1 cellular context compared by ENCODE assay signal in the genomic region with DNA sequence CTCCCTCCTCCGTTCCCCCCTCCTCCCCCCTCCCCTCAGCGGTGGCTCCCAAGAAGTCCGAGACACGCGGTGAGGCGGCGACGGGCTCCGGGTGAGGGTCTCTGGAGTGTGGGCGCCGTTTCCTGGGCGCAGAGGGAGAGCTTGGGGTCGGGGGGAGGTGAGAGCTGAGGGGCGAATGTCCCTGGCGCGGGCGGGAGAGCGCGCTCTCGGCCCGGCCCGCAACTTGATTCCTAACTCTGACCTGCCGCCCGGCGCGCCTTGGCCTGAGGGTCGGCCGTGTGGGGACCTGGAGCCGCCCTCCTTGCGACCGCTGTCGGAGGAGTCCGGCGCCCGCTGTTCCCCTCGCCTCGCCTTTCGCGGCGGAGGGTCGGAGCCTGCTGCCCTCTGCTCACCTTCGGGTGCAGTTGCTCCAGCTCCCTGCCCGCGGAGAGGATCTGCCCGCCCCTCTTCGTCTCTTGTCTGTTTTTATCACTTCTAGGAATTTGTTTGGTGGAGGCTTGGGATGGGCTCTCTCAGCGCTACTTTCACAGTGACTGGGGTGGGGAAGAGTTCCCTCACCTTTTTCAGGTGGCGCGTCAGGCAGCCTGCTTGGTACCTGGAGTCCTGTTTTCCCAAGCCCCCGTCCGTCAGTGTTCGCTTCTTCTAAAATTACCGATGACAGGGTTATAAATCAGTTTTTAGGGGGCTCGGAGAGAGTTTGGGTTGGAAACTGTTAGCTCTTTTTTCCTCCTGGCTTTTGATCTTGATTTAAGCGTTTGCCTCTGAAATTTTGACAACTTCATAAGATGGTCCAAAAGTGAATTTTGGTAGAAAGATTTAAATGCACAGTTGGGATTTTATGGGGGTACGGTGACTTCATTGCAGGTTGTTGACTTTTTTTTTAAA.
A peak's percentile ranks its signal among the peaks of the same experiment; 100 is the strongest.
TF ChIP-seq lines count a peak whose summit lies in the region.

No MANE protein-coding gene starts in this region.

TF ChIP-seq in HEK293, 187 proteins besides CTCF, POLR2A, EP300 and RAD21 (continued from another document and continues in another):
- TF ChIP-seq, protein P1, sequence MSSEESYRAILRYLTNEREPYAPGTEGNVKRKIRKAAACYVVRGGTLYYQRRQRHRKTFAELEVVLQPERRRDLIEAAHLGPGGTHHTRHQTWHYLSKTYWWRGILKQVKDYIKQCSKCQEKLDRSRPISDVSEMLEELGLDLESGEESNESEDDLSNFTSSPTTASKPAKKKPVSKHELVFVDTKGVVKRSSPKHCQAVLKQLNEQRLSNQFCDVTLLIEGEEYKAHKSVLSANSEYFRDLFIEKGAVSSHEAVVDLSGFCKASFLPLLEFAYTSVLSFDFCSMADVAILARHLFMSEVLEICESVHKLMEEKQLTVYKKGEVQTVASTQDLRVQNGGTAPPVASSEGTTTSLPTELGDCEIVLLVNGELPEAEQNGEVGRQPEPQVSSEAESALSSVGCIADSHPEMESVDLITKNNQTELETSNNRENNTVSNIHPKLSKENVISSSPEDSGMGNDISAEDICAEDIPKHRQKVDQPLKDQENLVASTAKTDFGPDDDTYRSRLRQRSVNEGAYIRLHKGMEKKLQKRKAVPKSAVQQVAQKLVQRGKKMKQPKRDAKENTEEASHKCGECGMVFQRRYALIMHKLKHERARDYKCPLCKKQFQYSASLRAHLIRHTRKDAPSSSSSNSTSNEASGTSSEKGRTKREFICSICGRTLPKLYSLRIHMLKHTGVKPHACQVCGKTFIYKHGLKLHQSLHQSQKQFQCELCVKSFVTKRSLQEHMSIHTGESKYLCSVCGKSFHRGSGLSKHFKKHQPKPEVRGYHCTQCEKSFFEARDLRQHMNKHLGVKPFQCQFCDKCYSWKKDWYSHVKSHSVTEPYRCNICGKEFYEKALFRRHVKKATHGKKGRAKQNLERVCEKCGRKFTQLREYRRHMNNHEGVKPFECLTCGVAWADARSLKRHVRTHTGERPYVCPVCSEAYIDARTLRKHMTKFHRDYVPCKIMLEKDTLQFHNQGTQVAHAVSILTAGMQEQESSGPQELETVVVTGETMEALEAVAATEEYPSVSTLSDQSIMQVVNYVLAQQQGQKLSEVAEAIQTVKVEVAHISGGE (tag by site-specific recombination; conservative IDR thresholded peaks at IDR 0.05; ENCODE audit: low read depth): 0 out of 2 replicates have a peak, but pooled peaks have one; percentile 1
- TF ChIP-seq ZNF239 (tag by site-specific recombination; IDR thresholded peaks at IDR 0.05) (no peak), KLF1 (tag by site-specific recombination; IDR thresholded peaks at IDR 0.05) (no peak), ZNF677 (tag by site-specific recombination; IDR thresholded peaks at IDR 0.05) (no peak), ZNF140 (tag by site-specific recombination; IDR thresholded peaks at IDR 0.05) (no peak), ZFP3 (tag by site-specific recombination; IDR thresholded peaks at IDR 0.05; ENCODE audit: low read depth) (no peak), ZNF302 (tag by site-specific recombination; IDR thresholded peaks at IDR 0.05; ENCODE audit: low read depth) (no peak), ZNF555 (tag by site-specific recombination; conservative IDR thresholded peaks at IDR 0.05) (no peak), ZNF585B (tag by site-specific recombination; IDR thresholded peaks at IDR 0.05) (no peak), MZF1 (tag by site-specific recombination; IDR thresholded peaks at IDR 0.05; ENCODE audit: borderline replicate concordance) (no peak), ZNF514 (tag by site-specific recombination; IDR thresholded peaks at IDR 0.05) (no peak), SETDB1 (IDR thresholded peaks at IDR 0.05; ENCODE audit: insufficient read length, low read length) (no peak), KLF16 (tag by site-specific recombination; IDR thresholded peaks at IDR 0.05) (peak; percentile 25; the same call in 1 of the 2 replicates), ZBTB1 (tag by site-specific recombination; IDR thresholded peaks at IDR 0.05) (no peak), ZFP41 (tag by site-specific recombination; IDR thresholded peaks at IDR 0.05; ENCODE audit: borderline replicate concordance) (no peak), GLI4 (tag by site-specific recombination; IDR thresholded peaks at IDR 0.05) (no peak), ZNF830 (tag by site-specific recombination; IDR thresholded peaks at IDR 0.05; ENCODE audit: low read depth) (no peak), ZNF433 (tag by site-specific recombination; IDR thresholded peaks at IDR 0.05; ENCODE audit: low read depth) (no peak), ZNF16 (tag by site-specific recombination; IDR thresholded peaks at IDR 0.05; ENCODE audit: low read depth) (no peak; the same call in 1 of the 2 replicates), IKZF3 (tag by site-specific recombination; IDR thresholded peaks at IDR 0.05) (no peak), HOXA7 (CRISPR knock-in tag; IDR thresholded peaks at IDR 0.05; ENCODE audit: borderline replicate concordance) (no peak), GLI2 (tag by site-specific recombination; IDR thresholded peaks at IDR 0.05; ENCODE audit: borderline replicate concordance, low read depth) (no peak), SALL2 (tag by site-specific recombination; IDR thresholded peaks at IDR 0.05; ENCODE audit: borderline replicate concordance) (no peak), ZBTB17 (tag by site-specific recombination; IDR thresholded peaks at IDR 0.05) (no peak), ZXDB (tag by site-specific recombination; IDR thresholded peaks at IDR 0.05) (no peak; the same call in 1 of the 2 replicates), WT1 (tag by site-specific recombination; IDR thresholded peaks at IDR 0.05) (no peak), ZNF837 (tag by site-specific recombination; IDR thresholded peaks at IDR 0.05) (no peak), SCRT1 (tag by site-specific recombination; IDR thresholded peaks at IDR 0.05; ENCODE audit: borderline replicate concordance) (no peak), ZNF292 (tag by site-specific recombination; IDR thresholded peaks at IDR 0.05; ENCODE audit: borderline replicate concordance, low read depth) (no peak), ZNF76 (tag by site-specific recombination; IDR thresholded peaks at IDR 0.05; ENCODE audit: borderline replicate concordance, low read depth) (no peak), ZNF747 (tag by site-specific recombination; IDR thresholded peaks at IDR 0.05) (no peak), ZNF350 (tag by site-specific recombination; IDR thresholded peaks at IDR 0.05) (no peak), ZNF214 (tag by site-specific recombination; IDR thresholded peaks at IDR 0.05; ENCODE audit: borderline replicate concordance) (no peak), ZFP37 (tag by site-specific recombination; IDR thresholded peaks at IDR 0.05) (0 out of 2 replicates have a peak, but pooled peaks have one; percentile 64), YY2 (tag by site-specific recombination; IDR thresholded peaks at IDR 0.05) (no peak), ZNF10 (tag by site-specific recombination; IDR thresholded peaks at IDR 0.05) (no peak), GLIS1 (tag by site-specific recombination; IDR thresholded peaks at IDR 0.05) (peak; percentile 22; the same call in 1 of the 2 replicates), REPIN1 (tag by site-specific recombination; IDR thresholded peaks at IDR 0.05; ENCODE audit: low read depth) (no peak), ZSCAN16 (tag by site-specific recombination; IDR thresholded peaks at IDR 0.05) (no peak)
- TF ChIP-seq, protein P2, sequence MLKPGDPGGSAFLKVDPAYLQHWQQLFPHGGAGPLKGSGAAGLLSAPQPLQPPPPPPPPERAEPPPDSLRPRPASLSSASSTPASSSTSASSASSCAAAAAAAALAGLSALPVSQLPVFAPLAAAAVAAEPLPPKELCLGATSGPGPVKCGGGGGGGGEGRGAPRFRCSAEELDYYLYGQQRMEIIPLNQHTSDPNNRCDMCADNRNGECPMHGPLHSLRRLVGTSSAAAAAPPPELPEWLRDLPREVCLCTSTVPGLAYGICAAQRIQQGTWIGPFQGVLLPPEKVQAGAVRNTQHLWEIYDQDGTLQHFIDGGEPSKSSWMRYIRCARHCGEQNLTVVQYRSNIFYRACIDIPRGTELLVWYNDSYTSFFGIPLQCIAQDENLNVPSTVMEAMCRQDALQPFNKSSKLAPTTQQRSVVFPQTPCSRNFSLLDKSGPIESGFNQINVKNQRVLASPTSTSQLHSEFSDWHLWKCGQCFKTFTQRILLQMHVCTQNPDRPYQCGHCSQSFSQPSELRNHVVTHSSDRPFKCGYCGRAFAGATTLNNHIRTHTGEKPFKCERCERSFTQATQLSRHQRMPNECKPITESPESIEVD (tag by site-specific recombination; IDR thresholded peaks at IDR 0.05): no peak
- TF ChIP-seq, protein P3, sequence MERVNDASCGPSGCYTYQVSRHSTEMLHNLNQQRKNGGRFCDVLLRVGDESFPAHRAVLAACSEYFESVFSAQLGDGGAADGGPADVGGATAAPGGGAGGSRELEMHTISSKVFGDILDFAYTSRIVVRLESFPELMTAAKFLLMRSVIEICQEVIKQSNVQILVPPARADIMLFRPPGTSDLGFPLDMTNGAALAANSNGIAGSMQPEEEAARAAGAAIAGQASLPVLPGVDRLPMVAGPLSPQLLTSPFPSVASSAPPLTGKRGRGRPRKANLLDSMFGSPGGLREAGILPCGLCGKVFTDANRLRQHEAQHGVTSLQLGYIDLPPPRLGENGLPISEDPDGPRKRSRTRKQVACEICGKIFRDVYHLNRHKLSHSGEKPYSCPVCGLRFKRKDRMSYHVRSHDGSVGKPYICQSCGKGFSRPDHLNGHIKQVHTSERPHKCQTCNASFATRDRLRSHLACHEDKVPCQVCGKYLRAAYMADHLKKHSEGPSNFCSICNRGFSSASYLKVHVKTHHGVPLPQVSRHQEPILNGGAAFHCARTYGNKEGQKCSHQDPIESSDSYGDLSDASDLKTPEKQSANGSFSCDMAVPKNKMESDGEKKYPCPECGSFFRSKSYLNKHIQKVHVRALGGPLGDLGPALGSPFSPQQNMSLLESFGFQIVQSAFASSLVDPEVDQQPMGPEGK (tag by site-specific recombination; IDR thresholded peaks at IDR 0.05): peak; percentile 82
- TF ChIP-seq, protein P4, sequence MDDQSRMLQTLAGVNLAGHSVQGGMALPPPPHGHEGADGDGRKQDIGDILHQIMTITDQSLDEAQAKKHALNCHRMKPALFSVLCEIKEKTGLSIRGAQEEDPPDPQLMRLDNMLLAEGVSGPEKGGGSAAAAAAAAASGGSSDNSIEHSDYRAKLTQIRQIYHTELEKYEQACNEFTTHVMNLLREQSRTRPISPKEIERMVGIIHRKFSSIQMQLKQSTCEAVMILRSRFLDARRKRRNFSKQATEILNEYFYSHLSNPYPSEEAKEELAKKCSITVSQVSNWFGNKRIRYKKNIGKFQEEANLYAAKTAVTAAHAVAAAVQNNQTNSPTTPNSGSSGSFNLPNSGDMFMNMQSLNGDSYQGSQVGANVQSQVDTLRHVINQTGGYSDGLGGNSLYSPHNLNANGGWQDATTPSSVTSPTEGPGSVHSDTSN (CRISPR knock-in tag; IDR thresholded peaks at IDR 0.05): no peak
- TF ChIP-seq, protein P5, sequence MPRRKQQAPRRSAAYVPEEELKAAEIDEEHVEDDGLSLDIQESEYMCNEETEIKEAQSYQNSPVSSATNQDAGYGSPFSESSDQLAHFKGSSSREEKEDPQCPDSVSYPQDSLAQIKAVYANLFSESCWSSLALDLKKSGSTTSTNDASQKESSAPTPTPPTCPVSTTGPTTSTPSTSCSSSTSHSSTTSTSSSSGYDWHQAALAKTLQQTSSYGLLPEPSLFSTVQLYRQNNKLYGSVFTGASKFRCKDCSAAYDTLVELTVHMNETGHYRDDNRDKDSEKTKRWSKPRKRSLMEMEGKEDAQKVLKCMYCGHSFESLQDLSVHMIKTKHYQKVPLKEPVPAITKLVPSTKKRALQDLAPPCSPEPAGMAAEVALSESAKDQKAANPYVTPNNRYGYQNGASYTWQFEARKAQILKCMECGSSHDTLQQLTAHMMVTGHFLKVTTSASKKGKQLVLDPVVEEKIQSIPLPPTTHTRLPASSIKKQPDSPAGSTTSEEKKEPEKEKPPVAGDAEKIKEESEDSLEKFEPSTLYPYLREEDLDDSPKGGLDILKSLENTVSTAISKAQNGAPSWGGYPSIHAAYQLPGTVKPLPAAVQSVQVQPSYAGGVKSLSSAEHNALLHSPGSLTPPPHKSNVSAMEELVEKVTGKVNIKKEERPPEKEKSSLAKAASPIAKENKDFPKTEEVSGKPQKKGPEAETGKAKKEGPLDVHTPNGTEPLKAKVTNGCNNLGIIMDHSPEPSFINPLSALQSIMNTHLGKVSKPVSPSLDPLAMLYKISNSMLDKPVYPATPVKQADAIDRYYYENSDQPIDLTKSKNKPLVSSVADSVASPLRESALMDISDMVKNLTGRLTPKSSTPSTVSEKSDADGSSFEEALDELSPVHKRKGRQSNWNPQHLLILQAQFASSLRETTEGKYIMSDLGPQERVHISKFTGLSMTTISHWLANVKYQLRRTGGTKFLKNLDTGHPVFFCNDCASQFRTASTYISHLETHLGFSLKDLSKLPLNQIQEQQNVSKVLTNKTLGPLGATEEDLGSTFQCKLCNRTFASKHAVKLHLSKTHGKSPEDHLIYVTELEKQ (tag by site-specific recombination; IDR thresholded peaks at IDR 0.05; ENCODE audit: borderline replicate concordance): no peak
- TF ChIP-seq, protein P6, sequence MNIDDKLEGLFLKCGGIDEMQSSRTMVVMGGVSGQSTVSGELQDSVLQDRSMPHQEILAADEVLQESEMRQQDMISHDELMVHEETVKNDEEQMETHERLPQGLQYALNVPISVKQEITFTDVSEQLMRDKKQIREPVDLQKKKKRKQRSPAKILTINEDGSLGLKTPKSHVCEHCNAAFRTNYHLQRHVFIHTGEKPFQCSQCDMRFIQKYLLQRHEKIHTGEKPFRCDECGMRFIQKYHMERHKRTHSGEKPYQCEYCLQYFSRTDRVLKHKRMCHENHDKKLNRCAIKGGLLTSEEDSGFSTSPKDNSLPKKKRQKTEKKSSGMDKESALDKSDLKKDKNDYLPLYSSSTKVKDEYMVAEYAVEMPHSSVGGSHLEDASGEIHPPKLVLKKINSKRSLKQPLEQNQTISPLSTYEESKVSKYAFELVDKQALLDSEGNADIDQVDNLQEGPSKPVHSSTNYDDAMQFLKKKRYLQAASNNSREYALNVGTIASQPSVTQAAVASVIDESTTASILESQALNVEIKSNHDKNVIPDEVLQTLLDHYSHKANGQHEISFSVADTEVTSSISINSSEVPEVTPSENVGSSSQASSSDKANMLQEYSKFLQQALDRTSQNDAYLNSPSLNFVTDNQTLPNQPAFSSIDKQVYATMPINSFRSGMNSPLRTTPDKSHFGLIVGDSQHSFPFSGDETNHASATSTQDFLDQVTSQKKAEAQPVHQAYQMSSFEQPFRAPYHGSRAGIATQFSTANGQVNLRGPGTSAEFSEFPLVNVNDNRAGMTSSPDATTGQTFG (tag by site-specific recombination; IDR thresholded peaks at IDR 0.05; ENCODE audit: borderline replicate concordance): no peak
- TF ChIP-seq, protein P7, sequence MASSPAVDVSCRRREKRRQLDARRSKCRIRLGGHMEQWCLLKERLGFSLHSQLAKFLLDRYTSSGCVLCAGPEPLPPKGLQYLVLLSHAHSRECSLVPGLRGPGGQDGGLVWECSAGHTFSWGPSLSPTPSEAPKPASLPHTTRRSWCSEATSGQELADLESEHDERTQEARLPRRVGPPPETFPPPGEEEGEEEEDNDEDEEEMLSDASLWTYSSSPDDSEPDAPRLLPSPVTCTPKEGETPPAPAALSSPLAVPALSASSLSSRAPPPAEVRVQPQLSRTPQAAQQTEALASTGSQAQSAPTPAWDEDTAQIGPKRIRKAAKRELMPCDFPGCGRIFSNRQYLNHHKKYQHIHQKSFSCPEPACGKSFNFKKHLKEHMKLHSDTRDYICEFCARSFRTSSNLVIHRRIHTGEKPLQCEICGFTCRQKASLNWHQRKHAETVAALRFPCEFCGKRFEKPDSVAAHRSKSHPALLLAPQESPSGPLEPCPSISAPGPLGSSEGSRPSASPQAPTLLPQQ (tag by site-specific recombination; IDR thresholded peaks at IDR 0.05): no peak
